Comparison of ENCODE assay signal across 17 cellular contexts in the genomic region with DNA sequence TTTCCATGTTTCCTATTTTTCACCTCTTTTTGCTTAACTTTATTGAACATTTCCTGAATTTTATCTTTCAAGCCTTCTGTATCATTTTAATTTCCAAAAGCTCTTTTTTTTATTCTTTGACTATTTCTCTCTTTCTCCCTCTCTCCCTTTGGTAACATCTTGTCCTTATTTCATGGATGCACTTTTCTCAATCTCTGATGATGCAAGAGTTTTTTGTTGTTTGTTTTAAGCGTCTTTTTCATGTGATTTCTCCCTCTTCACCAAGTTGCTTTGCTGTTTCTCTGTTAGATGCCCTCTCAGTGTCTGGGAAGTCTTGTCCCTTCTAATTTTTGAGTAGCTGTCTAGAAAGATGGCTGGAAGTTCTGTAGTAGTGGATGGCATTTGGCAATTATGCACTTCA.
DNase-seq lines count a peak whose midpoint lies in the region; ATAC-seq and TF ChIP-seq lines count a peak whose summit lies in the region.
"Had no signal": no experiment of that assay in that cellular context is flagged by ENCODE, and none has a peak within 500 bp of the region (broad histone marks: within the 10 kb centered on the region; RNA-seq: fewer than 3 reads in every experiment).

No MANE protein-coding gene starts in this region.

- no peaks in the 10 kb centered on the region for H3K27me3 ChIP-seq in right atrium auricular region
- no peaks in the 10 kb centered on the region for H3K27me3 ChIP-seq in gastrocnemius medialis

- TF ChIP-seq POLR2A in gastrocnemius medialis (IDR thresholded peaks at IDR 0.05), result no peak

- H3K9me3 ChIP-seq in right atrium auricular region, result no peaks in the 10 kb centered on the region
- H3K9me3 ChIP-seq in gastrocnemius medialis, result no peaks in the 10 kb centered on the region

- H3K27ac ChIP-seq in right atrium auricular region (peak overlapping the region; percentile 8 to 38), coronary artery (peak overlapping the region; percentile 63 to 72), gastrocnemius medialis (peak overlapping the region in 3 of 4 donors; percentile 11 to 46 (median 11))

- H3K4me3 ChIP-seq in right atrium auricular region (no peak overlapping the region), coronary artery (no peak overlapping the region), gastrocnemius medialis (no peak overlapping the region)
- H3K4me3 ChIP-seq: GM12878 had no signal

- ATAC-seq in gastrocnemius medialis, result no peak
- ATAC-seq: GM12878 had no signal

- TF ChIP-seq CTCF in right atrium auricular region (IDR thresholded peaks at IDR 0.05), result no peak
- no peak for TF ChIP-seq CTCF in coronary artery (IDR thresholded peaks at IDR 0.05)
- TF ChIP-seq CTCF in gastrocnemius medialis (IDR thresholded peaks at IDR 0.05 in 4 of 5, conservative IDR thresholded peaks at IDR 0.05 in 1 of 5), result no peak

- no peak for DNase-seq in right atrium auricular region (ENCODE audit: low spot score)
- no peak for DNase-seq in cardiac septum (ENCODE audit: low spot score)
- no peak for DNase-seq in coronary artery (ENCODE audit: low spot score)
- DNase-seq in gastrocnemius medialis, result no peak
- DNase-seq in NCI-H2029 (lab: John Stamatoyannopoulos, UW), result no peak
- DNase-seq in GM19238 (ENCODE audit: insufficient read length, low spot score), result no peak
- no peak for DNase-seq in NCI-H2227 treated with DMSO at 0.1 percent for 48 hours (lab: John Stamatoyannopoulos, UW)
- no peak for DNase-seq in ACHN
- DNase-seq: C1 segment of cervical spinal cord, DMS 273 treated with DMSO at 0.1 percent for 48 hours, GDM1, GOT3, KBM-7, NCI-H146, NCI-H2081 treated with DMSO at 0.1 percent for 48 hours, NCI-H524 had no signal

- H3K36me3 ChIP-seq in right atrium auricular region (no peaks in the 10 kb centered on the region), gastrocnemius medialis (no peaks in the 10 kb centered on the region)

- H3K4me1 ChIP-seq in right atrium auricular region (peaks cover 0 to 35% of the 10 kb centered on the region in 2 donors), gastrocnemius medialis (peaks cover 50 to 58% of the 10 kb centered on the region in 2 donors)

- intact Hi-C loops in cardiac septum (cut with DNase I) (no loop called here), gastrocnemius medialis (cut with DNase I; ENCODE audit: low total_unique reads) (no loop called here)

- in situ Hi-C loops in gastrocnemius medialis (cut with MboI; ENCODE audit: low sequenced_read_pairs in 4 of 4), result no loop called here
- in situ Hi-C loops in ACHN (cut with HindIII; ENCODE audit: low pct_ligation_motif_present, low pct_unique_long_range_greater_than_20kb, low sequenced_read_pairs), result no loop called here

Comparison
In these comparisons a context has a peak if more than half of its experiments do, and no peak if none do; other contexts are left out.
1. H3K27ac ChIP-seq: peak in every context shown above with its lines; median percentile 68 in coronary artery; 23 in right atrium auricular region; 11 in gastrocnemius medialis.